Comparison of ENCODE assay signal across 1 cellular context in the genomic region with DNA sequence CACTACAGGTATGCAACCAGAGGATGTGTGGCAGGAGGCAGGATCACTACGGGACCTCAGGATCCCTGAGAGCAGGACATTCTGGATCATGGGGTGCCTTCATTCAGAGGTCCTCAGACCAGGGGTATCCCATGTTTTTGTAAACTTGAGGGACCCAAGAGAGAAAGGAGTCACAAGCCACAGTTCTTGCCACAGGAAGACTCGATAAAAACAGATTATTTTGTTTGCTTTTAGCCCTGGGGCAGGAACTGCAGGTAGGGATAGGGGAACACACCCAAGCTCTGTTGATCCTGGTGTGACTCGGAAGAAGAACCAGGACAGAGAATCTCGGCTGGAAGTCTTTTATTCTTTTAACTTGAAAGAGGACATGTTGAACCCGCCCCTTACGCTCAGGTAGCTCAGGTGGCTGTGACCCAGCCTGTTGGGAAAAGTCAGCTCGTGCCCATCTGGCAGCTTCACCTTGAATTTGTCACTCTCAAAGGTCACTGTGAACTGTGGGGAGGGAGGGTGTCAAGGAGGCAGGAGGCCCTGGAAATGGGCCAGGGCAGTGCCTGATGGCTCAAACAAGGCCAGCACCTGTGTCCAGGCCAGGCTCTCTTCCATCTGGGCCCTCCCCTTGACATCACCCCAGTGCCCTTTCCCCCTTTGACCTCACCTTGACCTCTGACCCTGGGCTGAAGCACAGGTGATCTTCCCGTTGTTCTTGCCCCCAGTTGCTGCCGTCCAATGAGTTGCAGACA.
TF ChIP-seq lines count a peak whose summit lies in the region.

No MANE protein-coding gene starts in this region.

TF ChIP-seq in HepG2, 621 proteins besides CTCF, POLR2A, EP300 and RAD21 (continued from another document):
- TF ChIP-seq, protein P1, sequence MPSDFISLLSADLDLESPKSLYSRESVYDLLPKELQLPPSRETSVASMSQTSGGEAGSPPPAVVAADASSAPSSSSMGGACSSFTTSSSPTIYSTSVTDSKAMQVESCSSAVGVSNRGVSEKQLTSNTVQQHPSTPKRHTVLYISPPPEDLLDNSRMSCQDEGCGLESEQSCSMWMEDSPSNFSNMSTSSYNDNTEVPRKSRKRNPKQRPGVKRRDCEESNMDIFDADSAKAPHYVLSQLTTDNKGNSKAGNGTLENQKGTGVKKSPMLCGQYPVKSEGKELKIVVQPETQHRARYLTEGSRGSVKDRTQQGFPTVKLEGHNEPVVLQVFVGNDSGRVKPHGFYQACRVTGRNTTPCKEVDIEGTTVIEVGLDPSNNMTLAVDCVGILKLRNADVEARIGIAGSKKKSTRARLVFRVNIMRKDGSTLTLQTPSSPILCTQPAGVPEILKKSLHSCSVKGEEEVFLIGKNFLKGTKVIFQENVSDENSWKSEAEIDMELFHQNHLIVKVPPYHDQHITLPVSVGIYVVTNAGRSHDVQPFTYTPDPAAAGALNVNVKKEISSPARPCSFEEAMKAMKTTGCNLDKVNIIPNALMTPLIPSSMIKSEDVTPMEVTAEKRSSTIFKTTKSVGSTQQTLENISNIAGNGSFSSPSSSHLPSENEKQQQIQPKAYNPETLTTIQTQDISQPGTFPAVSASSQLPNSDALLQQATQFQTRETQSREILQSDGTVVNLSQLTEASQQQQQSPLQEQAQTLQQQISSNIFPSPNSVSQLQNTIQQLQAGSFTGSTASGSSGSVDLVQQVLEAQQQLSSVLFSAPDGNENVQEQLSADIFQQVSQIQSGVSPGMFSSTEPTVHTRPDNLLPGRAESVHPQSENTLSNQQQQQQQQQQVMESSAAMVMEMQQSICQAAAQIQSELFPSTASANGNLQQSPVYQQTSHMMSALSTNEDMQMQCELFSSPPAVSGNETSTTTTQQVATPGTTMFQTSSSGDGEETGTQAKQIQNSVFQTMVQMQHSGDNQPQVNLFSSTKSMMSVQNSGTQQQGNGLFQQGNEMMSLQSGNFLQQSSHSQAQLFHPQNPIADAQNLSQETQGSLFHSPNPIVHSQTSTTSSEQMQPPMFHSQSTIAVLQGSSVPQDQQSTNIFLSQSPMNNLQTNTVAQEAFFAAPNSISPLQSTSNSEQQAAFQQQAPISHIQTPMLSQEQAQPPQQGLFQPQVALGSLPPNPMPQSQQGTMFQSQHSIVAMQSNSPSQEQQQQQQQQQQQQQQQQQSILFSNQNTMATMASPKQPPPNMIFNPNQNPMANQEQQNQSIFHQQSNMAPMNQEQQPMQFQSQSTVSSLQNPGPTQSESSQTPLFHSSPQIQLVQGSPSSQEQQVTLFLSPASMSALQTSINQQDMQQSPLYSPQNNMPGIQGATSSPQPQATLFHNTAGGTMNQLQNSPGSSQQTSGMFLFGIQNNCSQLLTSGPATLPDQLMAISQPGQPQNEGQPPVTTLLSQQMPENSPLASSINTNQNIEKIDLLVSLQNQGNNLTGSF (CRISPR knock-in tag; IDR thresholded peaks at IDR 0.05), result no peak
- TF ChIP-seq, protein P2, sequence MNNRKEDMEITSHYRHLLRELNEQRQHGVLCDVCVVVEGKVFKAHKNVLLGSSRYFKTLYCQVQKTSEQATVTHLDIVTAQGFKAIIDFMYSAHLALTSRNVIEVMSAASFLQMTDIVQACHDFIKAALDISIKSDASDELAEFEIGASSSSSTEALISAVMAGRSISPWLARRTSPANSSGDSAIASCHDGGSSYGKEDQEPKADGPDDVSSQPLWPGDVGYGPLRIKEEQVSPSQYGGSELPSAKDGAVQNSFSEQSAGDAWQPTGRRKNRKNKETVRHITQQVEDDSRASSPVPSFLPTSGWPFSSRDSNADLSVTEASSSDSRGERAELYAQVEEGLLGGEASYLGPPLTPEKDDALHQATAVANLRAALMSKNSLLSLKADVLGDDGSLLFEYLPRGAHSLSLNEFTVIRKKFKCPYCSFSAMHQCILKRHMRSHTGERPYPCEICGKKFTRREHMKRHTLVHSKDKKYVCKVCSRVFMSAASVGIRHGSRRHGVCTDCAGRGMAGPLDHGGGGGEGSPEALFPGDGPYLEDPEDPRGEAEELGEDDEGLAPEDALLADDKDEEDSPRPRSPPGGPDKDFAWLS (CRISPR knock-in tag; IDR thresholded peaks at IDR 0.05; ENCODE audit: borderline replicate concordance), result 0 out of 2 replicates have a peak, but pooled peaks have one; percentile 54
- TF ChIP-seq ZNF850 (CRISPR knock-in tag; conservative IDR thresholded peaks at IDR 0.05), result no peak
- TF ChIP-seq MTERF4 (CRISPR knock-in tag; IDR thresholded peaks at IDR 0.05), result no peak
- no peak; the same call in 1 of the 2 replicates for TF ChIP-seq HDAC1 (CRISPR knock-in tag; IDR thresholded peaks at IDR 0.05)
- no peak for TF ChIP-seq CC2D1A (CRISPR knock-in tag; IDR thresholded peaks at IDR 0.05)
- TF ChIP-seq KLF6 (CRISPR knock-in tag; IDR thresholded peaks at IDR 0.05), result no peak
- TF ChIP-seq ZSCAN21 (CRISPR knock-in tag; IDR thresholded peaks at IDR 0.05; ENCODE audit: borderline replicate concordance), result peak; percentile 90
- no peak for TF ChIP-seq MLLT10 (CRISPR knock-in tag; IDR thresholded peaks at IDR 0.05)
- no peak for TF ChIP-seq PRDM4 (CRISPR knock-in tag; IDR thresholded peaks at IDR 0.05; ENCODE audit: borderline replicate concordance)
- TF ChIP-seq PPARG (CRISPR knock-in tag; conservative IDR thresholded peaks at IDR 0.05), result peak; percentile 70
- no peak for TF ChIP-seq KDM4B (CRISPR knock-in tag; IDR thresholded peaks at IDR 0.05)
- no peak for TF ChIP-seq MATR3 (CRISPR knock-in tag; IDR thresholded peaks at IDR 0.05)
- TF ChIP-seq, protein P3, sequence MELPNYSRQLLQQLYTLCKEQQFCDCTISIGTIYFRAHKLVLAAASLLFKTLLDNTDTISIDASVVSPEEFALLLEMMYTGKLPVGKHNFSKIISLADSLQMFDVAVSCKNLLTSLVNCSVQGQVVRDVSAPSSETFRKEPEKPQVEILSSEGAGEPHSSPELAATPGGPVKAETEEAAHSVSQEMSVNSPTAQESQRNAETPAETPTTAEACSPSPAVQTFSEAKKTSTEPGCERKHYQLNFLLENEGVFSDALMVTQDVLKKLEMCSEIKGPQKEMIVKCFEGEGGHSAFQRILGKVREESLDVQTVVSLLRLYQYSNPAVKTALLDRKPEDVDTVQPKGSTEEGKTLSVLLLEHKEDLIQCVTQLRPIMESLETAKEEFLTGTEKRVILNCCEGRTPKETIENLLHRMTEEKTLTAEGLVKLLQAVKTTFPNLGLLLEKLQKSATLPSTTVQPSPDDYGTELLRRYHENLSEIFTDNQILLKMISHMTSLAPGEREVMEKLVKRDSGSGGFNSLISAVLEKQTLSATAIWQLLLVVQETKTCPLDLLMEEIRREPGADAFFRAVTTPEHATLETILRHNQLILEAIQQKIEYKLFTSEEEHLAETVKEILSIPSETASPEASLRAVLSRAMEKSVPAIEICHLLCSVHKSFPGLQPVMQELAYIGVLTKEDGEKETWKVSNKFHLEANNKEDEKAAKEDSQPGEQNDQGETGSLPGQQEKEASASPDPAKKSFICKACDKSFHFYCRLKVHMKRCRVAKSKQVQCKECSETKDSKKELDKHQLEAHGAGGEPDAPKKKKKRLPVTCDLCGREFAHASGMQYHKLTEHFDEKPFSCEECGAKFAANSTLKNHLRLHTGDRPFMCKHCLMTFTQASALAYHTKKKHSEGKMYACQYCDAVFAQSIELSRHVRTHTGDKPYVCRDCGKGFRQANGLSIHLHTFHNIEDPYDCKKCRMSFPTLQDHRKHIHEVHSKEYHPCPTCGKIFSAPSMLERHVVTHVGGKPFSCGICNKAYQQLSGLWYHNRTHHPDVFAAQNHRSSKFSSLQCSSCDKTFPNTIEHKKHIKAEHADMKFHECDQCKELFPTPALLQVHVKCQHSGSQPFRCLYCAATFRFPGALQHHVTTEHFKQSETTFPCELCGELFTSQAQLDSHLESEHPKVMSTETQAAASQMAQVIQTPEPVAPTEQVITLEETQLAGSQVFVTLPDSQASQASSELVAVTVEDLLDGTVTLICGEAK (IDR thresholded peaks at IDR 0.05), result no peak
- TF ChIP-seq, protein P3 (CRISPR knock-in tag; IDR thresholded peaks at IDR 0.05), result no peak
- TF ChIP-seq RBM22 (optimal IDR thresholded peaks at IDR 0.05; ENCODE audit: low read length), result peak; percentile 3
- TF ChIP-seq ZIK1 (CRISPR knock-in tag; IDR thresholded peaks at IDR 0.05; ENCODE audit: borderline replicate concordance, low read depth), result no peak
- peak; percentile 85; the same call in 1 of the 2 replicates for TF ChIP-seq TARDBP (CRISPR knock-in tag; IDR thresholded peaks at IDR 0.05)
